8 cellular contexts compared by ENCODE assay signal in genomic region chr11:68012843-68013610, GRCh38. TPM values are rescaled to one million over a fixed set of nuclear protein-coding genes. Genes with fewer than 3 reads are reported as not detected.
DNase-seq lines count a peak whose midpoint lies in the region; ATAC-seq and TF ChIP-seq lines count a peak whose summit lies in the region.

No MANE protein-coding gene starts in this region.

- H3K4me3 Mint-ChIP-seq in naive thymus-derived CD8-positive, alpha-beta T cell: no peak overlapping the region

- no peak overlapping the region; a peak in 1 of 4 replicates for H3K4me3 ChIP-seq in Panc1 (ENCODE audit: low read depth in 2 of 2, low read length in 2 of 2)

- H3K36me3 Mint-ChIP-seq in naive thymus-derived CD8-positive, alpha-beta T cell: no peaks in the 10 kb centered on the region

- POLR2A ChIA-PET in Panc1 (lab: Charles Lee): interaction anchor here (0.6 kb wide), 2 partner anchors 20 to 48 kb away, joined by 3 to 5 read pairs; no protein-coding TSS in a partner anchor
- POLR2A ChIA-PET in naive thymus-derived CD8-positive, alpha-beta T cell (lab: Charles Lee): no interaction called here

- TF ChIP-seq CTCF in Panc1 (IDR thresholded peaks at IDR 0.05) (no peak), omental fat pad (IDR thresholded peaks at IDR 0.05) (no peak)

- ATAC-seq in Panc1: peak; percentile 40
- ATAC-seq in omental fat pad (ENCODE audit: low FRiP score): peak; percentile 11
- no peak for ATAC-seq in naive thymus-derived CD8-positive, alpha-beta T cell
- ATAC-seq in GM21447 (IDR thresholded peaks at IDR 0.05; ENCODE audit: unreplicated experiment): no peak

- no TSS peak for BruUV-seq in Panc1 (replicated peaks; lab: Mats Ljungman, UMichigan)

- no peaks in the 10 kb centered on the region for H3K27me3 ChIP-seq in Panc1 (ENCODE audit: control insufficient read depth, insufficient read depth, low read length)

- in situ Hi-C loops in Panc1 (cut with HindIII; ENCODE audit: low pct_unique_long_range_greater_than_20kb, low sequenced_read_pairs): no loop called here

- intact Hi-C loops in Panc1 (cut with micrococcal nuclease; ENCODE audit: unreplicated experiment): no loop called here

- peaks cover 85% of the 10 kb centered on the region for H3K4me1 ChIP-seq in Panc1 (ENCODE audit: control insufficient read depth, insufficient read depth, low read length)

- H3K27ac ChIP-seq in Panc1 (ENCODE audit: low read length) (peak overlapping the region; percentile 92), epithelial cell of prostate (peak overlapping the region; percentile 85)

- DNase-seq in C1 segment of cervical spinal cord (lab: John Stamatoyannopoulos, UW) (peak in 8 of 14 donors; percentile 14 to 52 (median 38)), Panc1 (ENCODE audit: low read depth, low spot score) (no peak), epithelial cell of prostate (ENCODE audit: low read depth, low spot score) (peak; percentile 57), omental fat pad (ENCODE audit: low spot score) (no peak), NCI-H526 (lab: John Stamatoyannopoulos, UW) (no peak), NCI-H345 (lab: John Stamatoyannopoulos, UW) (no peak)
- DNase-seq in naive thymus-derived CD8-positive, alpha-beta T cell: no peak

- CTCF ChIA-PET in Panc1 (lab: Charles Lee): no interaction called here

- no peak overlapping the region for H3K27ac Mint-ChIP-seq in naive thymus-derived CD8-positive, alpha-beta T cell

- H3K4me1 Mint-ChIP-seq in naive thymus-derived CD8-positive, alpha-beta T cell: peaks cover 5 to 26% (median 14%) of the 10 kb centered on the region in 4 donors

- H3K36me3 ChIP-seq in Panc1 (ENCODE audit: control insufficient read depth, insufficient read depth, low read length): no peaks in the 10 kb centered on the region

- H3K27me3 Mint-ChIP-seq in naive thymus-derived CD8-positive, alpha-beta T cell: peaks cover 0 to 12% (median 1%) of the 10 kb centered on the region in 5 donors

- H3K9me3 ChIP-seq in Panc1 (ENCODE audit: control insufficient read depth, insufficient read depth, low read depth, low read length): no peaks in the 10 kb centered on the region

- no peaks in the 10 kb centered on the region for H3K9me3 Mint-ChIP-seq in naive thymus-derived CD8-positive, alpha-beta T cell

RNA-seq across cellular contexts. Expression of gene ALDH3B1, which starts 2.9 kb away (rescaled TPM):
- total RNA-seq in Panc1 (2021; ENCODE audit: unreplicated experiment) (18.3 TPM), omental fat pad (10 to 100 TPM; 20.5 to 90.8 (median 30.9) TPM)
- polyA plus RNA-seq in Panc1 (2012; ENCODE audit: insufficient read length): 25.3 TPM
- total RNA-seq in naive thymus-derived CD8-positive, alpha-beta T cell: under 1 TPM in 1 of 2 experiments, not detected in 1; 0.39 TPM
- under 1 TPM in 1 of 3 donors, not detected in 2; 0.09 TPM for polyA plus RNA-seq in naive thymus-derived CD8-positive, alpha-beta T cell

RNA-seq across cellular contexts. Expression of gene UNC93B1, which starts 9.1 kb away (rescaled TPM):
- total RNA-seq in Panc1 (2021; ENCODE audit: unreplicated experiment) (54.1 TPM), omental fat pad (10 to 100 TPM; 33.5 to 63.8 (median 51.4) TPM)
- polyA plus RNA-seq in Panc1 (2012; ENCODE audit: insufficient read length): 74.9 TPM
- 10 to 100 TPM; 15.1 to 17.4 TPM for total RNA-seq in naive thymus-derived CD8-positive, alpha-beta T cell
- 10 to 100 TPM in 2 of 3 donors, 1 to 10 TPM in 1; 8.9 to 11.0 (median 10.8) TPM for polyA plus RNA-seq in naive thymus-derived CD8-positive, alpha-beta T cell

RNA-seq across cellular contexts. Expression of gene NDUFS8, which starts 17.5 kb away (rescaled TPM):
- total RNA-seq in Panc1 (2021; ENCODE audit: unreplicated experiment): 289 TPM
- polyA plus RNA-seq in Panc1 (2012; ENCODE audit: insufficient read length): 558 TPM
- total RNA-seq in omental fat pad: 100 to 1,000 TPM in 3 of 4 donors, 10 to 100 TPM in 1; 91.1 to 155 (median 128) TPM
- total RNA-seq in naive thymus-derived CD8-positive, alpha-beta T cell: 10 to 100 TPM; 81.5 to 92.9 TPM
- 100 to 1,000 TPM; 184 to 203 (median 198) TPM for polyA plus RNA-seq in naive thymus-derived CD8-positive, alpha-beta T cell

RNA-seq across cellular contexts. Expression of gene TCIRG1, which starts 25.8 kb away (rescaled TPM):
- total RNA-seq in Panc1 (2021; ENCODE audit: unreplicated experiment) (158 TPM), omental fat pad (100 to 1,000 TPM in 3 of 4 donors, 10 to 100 TPM in 1; 84.4 to 251 (median 142) TPM)
- 192 TPM for polyA plus RNA-seq in Panc1 (2012; ENCODE audit: insufficient read length)
- total RNA-seq in naive thymus-derived CD8-positive, alpha-beta T cell: 100 to 1,000 TPM; 149 to 164 TPM
- polyA plus RNA-seq in naive thymus-derived CD8-positive, alpha-beta T cell: 10 to 100 TPM; 19.9 to 24.2 (median 20.9) TPM

Comparison
In these comparisons a context has a peak if more than half of its experiments do, and no peak if none do; other contexts are left out.
1. DNase-seq: peak in C1 segment of cervical spinal cord (8 of 14) and epithelial cell of prostate (single experiment); none in Panc1 (single experiment), omental fat pad (single experiment), NCI-H526 (0 of 2), naive thymus-derived CD8-positive, alpha-beta T cell (0 of 10) and NCI-H345 (single experiment).
2. ATAC-seq: peak in Panc1 (single experiment) and omental fat pad (single experiment); none in naive thymus-derived CD8-positive, alpha-beta T cell (0 of 2) and GM21447 (single experiment).
3. RNA of gene ALDH3B1, which starts 2.9 kb away (total RNA-seq): 20.5 to 90.8 TPM in omental fat pad and 18.3 TPM in Panc1 (single experiment); 0.39 TPM in naive thymus-derived CD8-positive, alpha-beta T cell; every median in the first group is over 10 times any median in the second.